Comparison of ENCODE assay signal across 8 cellular contexts in the genomic region with DNA sequence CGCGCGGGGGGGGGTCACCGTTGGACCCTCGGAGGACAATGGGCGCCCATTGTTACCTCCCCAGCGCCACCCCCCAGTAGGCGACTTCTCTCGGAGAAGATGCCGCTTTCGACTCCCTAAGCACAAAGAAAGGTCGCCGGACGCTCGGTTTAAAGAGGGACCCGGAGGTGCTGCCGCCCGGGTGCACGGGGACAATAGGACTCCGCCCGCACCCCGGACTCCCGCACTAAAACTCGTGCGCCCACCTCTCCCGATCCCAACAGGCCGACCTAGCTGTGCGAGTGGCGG. TPM values are rescaled to one million over a fixed set of nuclear protein-coding genes. Genes with fewer than 3 reads are reported as not detected.
A peak's percentile ranks its signal among the peaks of the same experiment; 100 is the strongest.
DNase-seq lines count a peak whose midpoint lies in the region; ATAC-seq and TF ChIP-seq lines count a peak whose summit lies in the region.

No MANE protein-coding gene starts in this region.

- H3K4me3 Mint-ChIP-seq in T-cell = peak overlapping the region; percentile 79 to 94 (median 86)

- no peaks in the 10 kb centered on the region for H3K9me3 Mint-ChIP-seq in T-cell

- peak; percentile 2 for ATAC-seq in HG02623 (IDR thresholded peaks at IDR 0.05; ENCODE audit: unreplicated experiment)
- peak in 3 of 4 experiments; percentile 18 to 24 (median 19) for ATAC-seq in T-cell (replicated peaks in 1 of 4)
- ATAC-seq in gastrocnemius medialis = peak; percentile 15 to 20

- peak overlapping the region; percentile 98 to 100 (median 100) for H3K27ac ChIP-seq in gastrocnemius medialis

- POLR2A ChIA-PET in T-cell (lab: Charles Lee) = interaction anchor here in 1 of 2 donors (0.6 to 0.8 kb wide), 2 partner anchors 13 to 70 kb away, joined by 3 to 6 read pairs; no protein-coding TSS in a partner anchor

- CTCF ChIA-PET in T-cell (lab: Charles Lee) = interaction anchor here in 1 of 2 donors (0.9 kb wide), 1 partner anchor 10 kb away, joined by 3 read pairs; no protein-coding TSS in a partner anchor

- H3K36me3 ChIP-seq in gastrocnemius medialis = no peaks in the 10 kb centered on the region

- peak; percentile 27 for TF ChIP-seq POLR2A in GM15510 (IDR thresholded peaks at IDR 0.05; ENCODE audit: borderline replicate concordance, extremely low read depth, insufficient read length)
- TF ChIP-seq POLR2A in gastrocnemius medialis (IDR thresholded peaks at IDR 0.05) = no peak

- intact Hi-C loops in gastrocnemius medialis (cut with DNase I; ENCODE audit: low total_unique reads) = loop anchor here (1.0 to 10.0 kb wide), 6 partner anchors 16 to 167 kb away; no protein-coding TSS in a partner anchor

- H3K36me3 Mint-ChIP-seq in T-cell = no peaks in the 10 kb centered on the region

- H3K27ac Mint-ChIP-seq in T-cell = peak overlapping the region; percentile 82 to 86

- peaks cover 35 to 47% of the 10 kb centered on the region in 2 donors for H3K4me1 ChIP-seq in gastrocnemius medialis

- H3K27me3 ChIP-seq in gastrocnemius medialis = no peaks in the 10 kb centered on the region

- H3K27me3 Mint-ChIP-seq in T-cell = no peaks in the 10 kb centered on the region

- peak overlapping the region; percentile 92 for H3K4me3 ChIP-seq in fibroblast of the aortic adventitia (ENCODE audit: low read depth, low read length)
- H3K4me3 ChIP-seq in gastrocnemius medialis = peak overlapping the region; percentile 81 to 99 (median 95)

- DNase-seq in T-cell (peak in 8 of 34 experiments; percentile 2 to 32 (median 12)), fibroblast of the aortic adventitia (ENCODE audit: low read depth) (no peak), gastrocnemius medialis (no peak), NCI-H2227 treated with DMSO at 0.1 percent for 48 hours (lab: John Stamatoyannopoulos, UW) (no peak)
- no peak for DNase-seq in stimulated activated CD4-positive, alpha-beta T cell treated with anti-CD3 and anti-CD28 coated beads, Interleukin-1b, Interleukin-23, amount 100 ng/mL, for 48 hours
- no peak for DNase-seq in activated CD4-positive, alpha-beta T cell treated with anti-CD3 and anti-CD28 coated beads, Interleukin-2, amount 50 U/mL, for 4 hours

- H3K4me1 Mint-ChIP-seq in T-cell = peaks cover 49 to 55% (median 55%) of the 10 kb centered on the region in 3 donors

- H3K9me3 ChIP-seq in gastrocnemius medialis = no peaks in the 10 kb centered on the region

- in situ Hi-C loops in gastrocnemius medialis (cut with MboI; ENCODE audit: low sequenced_read_pairs in 4 of 4) = loop anchor here in 1 of 4 donors (25.0 kb wide), 1 partner anchor 259 kb away; no protein-coding TSS in a partner anchor

- TF ChIP-seq CTCF in fibroblast of the aortic adventitia (IDR thresholded peaks at IDR 0.05; ENCODE audit: insufficient read depth, low read length) = no peak
- no peak for TF ChIP-seq CTCF in gastrocnemius medialis (IDR thresholded peaks at IDR 0.05 in 4 of 5, conservative IDR thresholded peaks at IDR 0.05 in 1 of 5)

RNA-seq across cellular contexts. Expression of a gene that starts 0.3 kb away (rescaled TPM):
- 10 to 100 TPM; 30.0 to 60.3 (median 37.6) TPM for total RNA-seq in T-cell
- total RNA-seq in fibroblast of the aortic adventitia (ENCODE audit: low replicate concordance) = 30.5 and 34.7 TPM in 2 replicates
- total RNA-seq in gastrocnemius medialis = 10 to 100 TPM; 20.0 to 90.6 (median 57.2) TPM
